In genomic region chr13:25771641-25772478, GRCh38 we compare ENCODE assay signal across 19 cellular contexts.
DNase-seq lines count a peak whose midpoint lies in the region; ATAC-seq, FAIRE-seq and TF ChIP-seq lines count a peak whose summit lies in the region.
"Had no signal": no experiment of that assay in that cellular context is flagged by ENCODE, and none has a peak within 500 bp of the region (broad histone marks: within the 10 kb centered on the region; RNA-seq: fewer than 3 reads in every experiment).

No MANE protein-coding gene starts in this region.

- H3K9me3 ChIP-seq in MG63 = no peaks in the 10 kb centered on the region
- H3K9me3 ChIP-seq: esophagus muscularis mucosa, tibial artery had no signal

- peak; percentile 47 for FAIRE-seq in bronchial epithelial cell (lab: Jason Lieb, UNC)

- H3K27ac Mint-ChIP-seq in mesothelial cell of epicardium = peak overlapping the region; percentile 87
- H3K27ac Mint-ChIP-seq: activated naive CD8-positive, alpha-beta T cell treated with anti-CD3 and anti-CD28 coated beads for 36 hours; immature natural killer cell; stimulated activated memory B cell treated with anti-CD40 and anti-IgM and Interleukin-4, amounts not matched to agents 10 μg/mL and 1 μg/mL and 100 μg/mL, for 72 hours had no signal

- no peak for ATAC-seq in GM21367 (IDR thresholded peaks at IDR 0.05; ENCODE audit: unreplicated experiment)

- peak; percentile 72 for DNase-seq in Daoy (ENCODE audit: low read depth)
- peak; percentile 27 for DNase-seq in MG63
- no peak for DNase-seq in bronchial epithelial cell (ENCODE audit: low read depth)
- DNase-seq in mesothelial cell of epicardium (ENCODE audit: low spot score in 2 of 2, unreplicated experiment in 2 of 2) = no peak
- no peak for DNase-seq in H7
- DNase-seq in activated CD4-positive, alpha-beta T cell treated with anti-CD3 and anti-CD28 coated beads for 48 hours = no peak
- no peak for DNase-seq in C1 segment of cervical spinal cord (lab: John Stamatoyannopoulos, UW)
- DNase-seq: activated CD4-positive, CD25-positive, alpha-beta regulatory T cell; activated naive CD8-positive, alpha-beta T cell treated with anti-CD3 and anti-CD28 coated beads for 36 hours; DMS79; immature natural killer cell; naive thymus-derived CD8-positive, alpha-beta T cell; NCI-H2029; NCI-H524; SIG-M5; tibial artery had no signal

- H3K4me3 Mint-ChIP-seq in mesothelial cell of epicardium = no peak overlapping the region
- H3K4me3 Mint-ChIP-seq: activated naive CD8-positive, alpha-beta T cell treated with anti-CD3 and anti-CD28 coated beads for 36 hours; immature natural killer cell; naive thymus-derived CD8-positive, alpha-beta T cell; stimulated activated memory B cell treated with anti-CD40 and anti-IgM and Interleukin-4, amounts not matched to agents 10 μg/mL and 1 μg/mL and 100 μg/mL, for 72 hours had no signal

- H3K27me3 ChIP-seq in MG63 = no peaks in the 10 kb centered on the region
- H3K27me3 ChIP-seq in bronchial epithelial cell (ENCODE audit: control insufficient read depth, insufficient read depth, low read length) = no peaks in the 10 kb centered on the region
- H3K27me3 ChIP-seq in H7 (ENCODE audit: control insufficient read depth, insufficient read depth, low read length) = no peaks in the 10 kb centered on the region

- H3K4me1 Mint-ChIP-seq in mesothelial cell of epicardium = peaks cover 62% of the 10 kb centered on the region
- H3K4me1 Mint-ChIP-seq: immature natural killer cell; stimulated activated memory B cell treated with anti-CD40 and anti-IgM and Interleukin-4, amounts not matched to agents 10 μg/mL and 1 μg/mL and 100 μg/mL, for 72 hours had no signal

- TF ChIP-seq CTCF in bronchial epithelial cell (IDR thresholded peaks at IDR 0.05; ENCODE audit: insufficient read depth, low read length, severe bottlenecking) = no peak
- no peak for TF ChIP-seq CTCF in mesothelial cell of epicardium (IDR thresholded peaks at IDR 0.05; ENCODE audit: unreplicated experiment)

- H3K36me3 ChIP-seq in MG63 (no peaks in the 10 kb centered on the region), bronchial epithelial cell (ENCODE audit: control insufficient read depth, insufficient read depth, low read length) (no peaks in the 10 kb centered on the region), H7 (replicated peaks; ENCODE audit: control insufficient read depth, insufficient read depth, low read length) (no peaks in the 10 kb centered on the region)
- H3K36me3 ChIP-seq: esophagus muscularis mucosa, tibial artery had no signal

- no peaks in the 10 kb centered on the region for H3K27me3 Mint-ChIP-seq in mesothelial cell of epicardium (ENCODE audit: low read depth)
- H3K27me3 Mint-ChIP-seq: activated naive CD8-positive, alpha-beta T cell treated with anti-CD3 and anti-CD28 coated beads for 36 hours; naive thymus-derived CD8-positive, alpha-beta T cell; stimulated activated memory B cell treated with anti-CD40 and anti-IgM and Interleukin-4, amounts not matched to agents 10 μg/mL and 1 μg/mL and 100 μg/mL, for 72 hours had no signal

- no peaks in the 10 kb centered on the region for H3K9me3 Mint-ChIP-seq in mesothelial cell of epicardium
- H3K9me3 Mint-ChIP-seq: activated naive CD8-positive, alpha-beta T cell treated with anti-CD3 and anti-CD28 coated beads for 36 hours; immature natural killer cell; naive thymus-derived CD8-positive, alpha-beta T cell had no signal

- H3K4me3 ChIP-seq in MG63 (no peak overlapping the region), bronchial epithelial cell (ENCODE audit: low read depth, low read length) (no peak overlapping the region), H7 (ENCODE audit: insufficient read depth, low read depth, low read length) (no peak overlapping the region)
- H3K4me3 ChIP-seq: esophagus muscularis mucosa, tibial artery had no signal

- peaks cover 2% of the 10 kb centered on the region for H3K36me3 Mint-ChIP-seq in mesothelial cell of epicardium
- H3K36me3 Mint-ChIP-seq: activated naive CD8-positive, alpha-beta T cell treated with anti-CD3 and anti-CD28 coated beads for 36 hours; naive thymus-derived CD8-positive, alpha-beta T cell; stimulated activated memory B cell treated with anti-CD40 and anti-IgM and Interleukin-4, amounts not matched to agents 10 μg/mL and 1 μg/mL and 100 μg/mL, for 72 hours had no signal

Comparison
In these comparisons a context has a peak if more than half of its experiments do, and no peak if none do; other contexts are left out.
1. DNase-seq: peak in Daoy (single experiment) and MG63 (single experiment); none in bronchial epithelial cell (single experiment), mesothelial cell of epicardium (0 of 2), H7 (single experiment), activated CD4-positive, alpha-beta T cell treated with anti-CD3 and anti-CD28 coated beads for 48 hours (single experiment) and C1 segment of cervical spinal cord (0 of 14).